In genomic region chr17:17820046-17820445, GRCh38 we compare ENCODE assay signal across 11 cellular contexts. TPM values are rescaled to one million over a fixed set of nuclear protein-coding genes. Genes with fewer than 3 reads are reported as not detected.
A peak's percentile ranks its signal among the peaks of the same experiment; 100 is the strongest.
DNase-seq lines count a peak whose midpoint lies in the region; ATAC-seq and TF ChIP-seq lines count a peak whose summit lies in the region.
"Had no signal": no experiment of that assay in that cellular context is flagged by ENCODE, and none has a peak within 500 bp of the region (broad histone marks: within the 10 kb centered on the region; RNA-seq: fewer than 3 reads in every experiment).

No MANE protein-coding gene starts in this region.

- no peaks in the 10 kb centered on the region for H3K27me3 ChIP-seq in Caco-2 (replicated peaks; ENCODE audit: control insufficient read depth, insufficient read depth, low read length)
- H3K27me3 ChIP-seq in OCI-LY3 (ENCODE audit: low read depth, low read length): no peaks in the 10 kb centered on the region
- no peaks in the 10 kb centered on the region for H3K27me3 ChIP-seq in psoas muscle (ENCODE audit: insufficient read depth in 3 of 3, low read length in 2 of 3)

- intact Hi-C loops in Caco-2 (cut with micrococcal nuclease; ENCODE audit: unreplicated experiment): no loop called here
- intact Hi-C loops in psoas muscle (cut with DNase I): no loop called here

- peaks cover 26% of the 10 kb centered on the region for H4K20me1 ChIP-seq in OCI-LY3 (ENCODE audit: insufficient read depth, low read length)

- no peak overlapping the region for H3K9ac ChIP-seq in OCI-LY3 (ENCODE audit: low read length)

- CTCF ChIA-PET in Caco-2 (lab: Charles Lee): interaction anchor here (0.7 kb wide), 1 partner anchor 152 kb away, joined by 3 read pairs; the partner anchor contains the start of genes DRC3 and TOM1L2

- H3K4me1 Mint-ChIP-seq in Caco-2 (ENCODE audit: low read depth, unreplicated experiment): peaks cover 29% of the 10 kb centered on the region

- no peak overlapping the region for H3K4me3 ChIP-seq in Caco-2 (ENCODE audit: low read depth, low read length)
- H3K4me3 ChIP-seq in OCI-LY3 (ENCODE audit: low read length): no peak overlapping the region
- H3K4me3 ChIP-seq in astrocyte of the cerebellum (ENCODE audit: low read depth, low read length): peak overlapping the region; percentile 54
- H3K4me3 ChIP-seq in psoas muscle: peak overlapping the region; percentile 74
- H3K4me3 ChIP-seq: GM12878, left ventricle myocardium inferior had no signal

- H3K27ac ChIP-seq in OCI-LY3 (ENCODE audit: low read length) (no peak overlapping the region), psoas muscle (peak overlapping the region; percentile 36)
- H3K27ac ChIP-seq: left ventricle myocardium inferior had no signal

- H3K4me3 Mint-ChIP-seq in Caco-2 (ENCODE audit: unreplicated experiment): no peak overlapping the region

- POLR2A ChIA-PET in Caco-2 (lab: Charles Lee): interaction anchor here (1.7 kb wide), 1 partner anchor 16 kb away, joined by 6 read pairs; no protein-coding TSS in a partner anchor

- no peak for ATAC-seq in psoas muscle
- ATAC-seq in GM19328 (IDR thresholded peaks at IDR 0.05; ENCODE audit: unreplicated experiment): no peak
- no peak for ATAC-seq in GM19463 (IDR thresholded peaks at IDR 0.05; ENCODE audit: unreplicated experiment)

- H3K27ac Mint-ChIP-seq in Caco-2 (ENCODE audit: unreplicated experiment): peak overlapping the region; percentile 53

- peaks cover 35% of the 10 kb centered on the region for H3K4me1 ChIP-seq in Caco-2
- H3K4me1 ChIP-seq in OCI-LY3 (ENCODE audit: low read length): peaks cover 36% of the 10 kb centered on the region
- peaks cover 76% of the 10 kb centered on the region for H3K4me1 ChIP-seq in psoas muscle

- DNase-seq in Caco-2 (no peak), astrocyte of the cerebellum (ENCODE audit: low read depth) (no peak), psoas muscle (no peak), pons (ENCODE audit: low spot score) (no peak)
- DNase-seq: cortex of kidney, KG1 had no signal

- peaks cover 63% of the 10 kb centered on the region for H3K36me3 Mint-ChIP-seq in Caco-2 (ENCODE audit: insufficient read depth, unreplicated experiment)

- H3K79me2 ChIP-seq in OCI-LY3 (ENCODE audit: low read length): peaks cover 4% of the 10 kb centered on the region; the same call in 1 of the 2 replicates

- H3K27me3 Mint-ChIP-seq in Caco-2 (ENCODE audit: insufficient read depth, unreplicated experiment): no peaks in the 10 kb centered on the region

- no peak overlapping the region for H2AFZ ChIP-seq in OCI-LY3 (ENCODE audit: low read depth, low read length)

- H3K36me3 ChIP-seq in Caco-2 (ENCODE audit: control insufficient read depth, insufficient read depth, low read length) (peaks cover 16% of the 10 kb centered on the region), OCI-LY3 (replicated peaks; ENCODE audit: low read depth, low read length) (peaks cover 9% of the 10 kb centered on the region), psoas muscle (ENCODE audit: insufficient read depth in 1 of 2, low read depth in 1 of 2) (peaks cover 0 to 44% of the 10 kb centered on the region in 2 donors)

- H3K4me2 ChIP-seq in OCI-LY3 (ENCODE audit: low read length): peak overlapping the region; percentile 56

- in situ Hi-C loops in astrocyte of the cerebellum (cut with HindIII; ENCODE audit: low sequenced_read_pairs): no loop called here

- WGBS in psoas muscle, 3 donors: 82 to 91% (median 83%) methylated on average over 10 of the region's 10 CpGs

- H3K9me3 ChIP-seq in Caco-2: no peaks in the 10 kb centered on the region
- no peaks in the 10 kb centered on the region for H3K9me3 ChIP-seq in OCI-LY3 (ENCODE audit: insufficient read depth, low read length)
- no peaks in the 10 kb centered on the region for H3K9me3 ChIP-seq in psoas muscle
- H3K9me3 ChIP-seq: left ventricle myocardium inferior had no signal

- H3K9me3 Mint-ChIP-seq in Caco-2 (ENCODE audit: unreplicated experiment): no peaks in the 10 kb centered on the region

- TF ChIP-seq CTCF in Caco-2 (IDR thresholded peaks at IDR 0.05; ENCODE audit: insufficient read depth in 1 of 2, low read depth in 1 of 2, low read length in 1 of 2, severe bottlenecking in 1 of 2, unreplicated experiment in 1 of 2) (no peak), OCI-LY3 (IDR thresholded peaks at IDR 0.05; ENCODE audit: low read depth, low read length) (no peak), astrocyte of the cerebellum (IDR thresholded peaks at IDR 0.05; ENCODE audit: low read depth, low read length, missing control alignments) (no peak), psoas muscle (IDR thresholded peaks at IDR 0.05) (no peak)

- BruUV-seq in Caco-2 (replicated peaks; lab: Mats Ljungman, UMichigan): no TSS peak

RNA-seq across cellular contexts. Expression of gene SREBF1, which starts 16.7 kb away (rescaled TPM):
- total RNA-seq in Caco-2 (2022): 109 and 118 TPM in 2 replicates
- total RNA-seq in psoas muscle: 10 to 100 TPM; 16.1 to 43.0 (median 31.1) TPM
- 10 to 100 TPM in 2 of 3 donors, 1 to 10 TPM in 1; 6.2 to 19.2 (median 17.7) TPM for polyA plus RNA-seq in psoas muscle

Comparison
In these comparisons a context has a peak if more than half of its experiments do, and no peak if none do; other contexts are left out.
1. H3K4me3 ChIP-seq: peak in astrocyte of the cerebellum (single experiment) and psoas muscle (single experiment); none in Caco-2 (single experiment) and OCI-LY3 (single experiment).